ENCODE assay signal across 37 cellular contexts in the genomic region with DNA sequence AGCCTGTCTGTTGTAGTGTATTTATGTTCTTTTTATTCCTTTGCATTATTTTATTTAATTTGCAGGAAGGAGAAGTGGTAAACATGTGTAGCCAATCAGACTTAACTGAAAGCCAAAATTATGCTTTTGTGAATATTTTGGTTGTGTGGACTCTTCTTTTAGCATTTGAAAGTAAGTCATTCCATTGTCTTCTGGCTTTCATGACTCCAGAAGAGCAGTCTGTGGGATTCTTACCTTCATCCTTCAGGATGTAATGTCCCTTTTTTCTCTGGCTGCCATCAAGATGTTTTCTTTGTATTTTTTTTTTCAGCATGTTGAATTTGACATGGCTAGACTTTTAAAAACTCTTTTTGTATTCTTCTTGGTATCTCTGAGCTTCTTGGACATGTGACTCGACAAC.
"Had no signal": no experiment of that assay in that cellular context is flagged by ENCODE, and none has a peak within 500 bp of the region (broad histone marks: within the 10 kb centered on the region; RNA-seq: fewer than 3 reads in every experiment).

No MANE protein-coding gene starts in this region.

- ATAC-seq: activated CD8-positive, alpha-beta memory T cell treated with anti-CD3 and anti-CD28 coated beads, Interleukin-2, amount 10 ng/mL, durations not matched to agents 7 days and 5 days; activated naive CD8-positive, alpha-beta T cell treated with anti-CD3 and anti-CD28 coated beads, Interleukin-2, amount 50 U/mL, for 24 hours; Right ventricle myocardium inferior; SK-N-SH treated with all-trans-retinoic acid at 6 μM for 48 hours; T-cell had no signal

- H3K27ac ChIP-seq: brain microvascular endothelial cell, PC-9, RWPE1, VCaP had no signal

- H3K36me3 ChIP-seq: brain microvascular endothelial cell had no signal

- H3K27me3 ChIP-seq: brain microvascular endothelial cell had no signal

- H3K4me2 ChIP-seq: PC-9 had no signal

- H3K4me3 ChIP-seq: PC-9 had no signal

- DNase-seq: activated CD4-positive, alpha-beta memory T cell treated with anti-CD3 and anti-CD28 coated beads, Interleukin-2, amount 10 ng/mL, durations not matched to agents 7 days and 5 days; activated CD4-positive, alpha-beta T cell treated with anti-CD3 and anti-CD28 coated beads for 1 hour; activated CD4-positive, alpha-beta T cell treated with anti-CD3 and anti-CD28 coated beads for 48 hours; activated CD4-positive, CD25-positive, alpha-beta regulatory T cell; activated CD8-positive, alpha-beta memory T cell treated with anti-CD3 and anti-CD28 coated beads for 24 hours; activated CD8-positive, alpha-beta memory T cell treated with anti-CD3 and anti-CD28 coated beads, Interleukin-2, amount 10 ng/mL, durations not matched to agents 7 days and 5 days; activated CD8-positive, alpha-beta memory T cell treated with anti-CD3 and anti-CD28 coated beads, Interleukin-2, amount 50 U/mL, for 48 hours; activated effector memory CD4-positive, alpha-beta T cell treated with Interleukin-2 at 50 U/mL for 16 hours; activated naive CD4-positive, alpha-beta T cell treated with anti-CD3 and anti-CD28 coated beads, Interleukin-2, amount 10 ng/mL, durations not matched to agents 7 days and 5 days; activated naive CD8-positive, alpha-beta T cell treated with anti-CD3 and anti-CD28 coated beads, Interleukin-2, amount 50 U/mL, for 24 hours; activated T-cell treated with anti-CD3 and anti-CD28 coated beads, Interleukin-2, amount 50 U/mL, for 48 hours; amniotic stem cell; aorta; brain microvascular endothelial cell; central memory CD4-positive, alpha-beta T cell; MM.1S; NCI-H1048; NCI-H1105 treated with DMSO at 0.1 percent for 48 hours; NCI-H1436 treated with DMSO at 0.1 percent for 48 hours; NCI-H1694 treated with DMSO at 0.1 percent for 48 hours; NCI-H2029; NCI-H2107; NCI-H2171 treated with DMSO at 0.1 percent for 48 hours; NCI-H2227 treated with DMSO at 0.1 percent for 48 hours; NCI-H446; NCI-H510A treated with DMSO at 0.1 percent for 48 hours; NCI-H526 treated with DMSO at 0.1 percent for 48 hours; NCI-H774; PC-9; SIG-M5; T-cell; T-helper 2 cell; T-helper 9 cell had no signal
